In the genomic region with DNA sequence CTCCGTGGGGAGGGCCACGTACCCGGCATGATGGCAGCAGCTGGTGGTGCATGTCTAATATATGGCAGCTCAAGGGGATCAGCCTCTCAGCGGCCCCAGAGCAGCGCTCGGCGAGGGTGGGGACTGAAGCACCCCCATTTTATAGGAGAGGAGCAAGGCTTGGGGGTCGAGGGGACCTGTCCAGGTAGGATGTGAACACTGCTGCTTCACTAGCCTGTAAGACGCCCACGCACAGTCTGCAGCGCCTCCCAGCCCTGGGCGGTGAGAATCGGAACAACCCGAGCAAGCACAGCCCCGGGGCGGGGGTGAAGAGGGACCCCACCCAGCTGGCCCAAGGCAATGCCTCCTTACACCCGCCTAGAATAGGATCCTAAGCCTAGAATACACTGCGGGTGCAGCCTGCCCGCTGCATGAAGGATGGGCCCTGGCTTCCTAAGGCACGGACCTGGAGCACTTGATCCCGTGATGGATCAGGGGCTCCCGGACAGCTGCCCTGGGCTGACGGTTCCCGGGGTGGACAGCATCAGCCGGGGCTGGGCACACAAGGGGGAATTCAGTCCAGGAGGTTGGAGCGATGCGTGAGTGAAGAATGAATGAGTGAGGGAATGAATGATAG, we compare ENCODE assay signal across 9 cellular contexts. TPM values are rescaled to one million over a fixed set of nuclear protein-coding genes. Genes with fewer than 3 reads are reported as not detected.
DNase-seq lines count a peak whose midpoint lies in the region; ATAC-seq, FAIRE-seq and TF ChIP-seq lines count a peak whose summit lies in the region.
"Had no signal": no experiment of that assay in that cellular context is flagged by ENCODE, and none has a peak within 500 bp of the region (broad histone marks: within the 10 kb centered on the region; RNA-seq: fewer than 3 reads in every experiment).

No MANE protein-coding gene starts in this region.

- no peak overlapping the region for H3K27ac Mint-ChIP-seq in endothelial cell (ENCODE audit: unreplicated experiment)

- no peak overlapping the region for H2AFZ ChIP-seq in Karpas-422 (ENCODE audit: low read length)

- H3K36me3 ChIP-seq in pancreas (no peaks in the 10 kb centered on the region), esophagus squamous epithelium (no peaks in the 10 kb centered on the region), Karpas-422 (ENCODE audit: insufficient read depth, low read length) (no peaks in the 10 kb centered on the region)
- H3K36me3 ChIP-seq: adrenal gland, neutrophil had no signal

- no peaks in the 10 kb centered on the region for H3K4me1 Mint-ChIP-seq in endothelial cell (ENCODE audit: unreplicated experiment)

- DNase-seq in G401 (ENCODE audit: low spot score): peak; percentile 37
- DNase-seq in HuH-7.5 (ENCODE audit: low spot score): peak; percentile 78
- peak; percentile 57 for DNase-seq in endothelial cell (ENCODE audit: low spot score)
- DNase-seq in pancreas: peak in 4 of 6 donors; percentile 40 to 70 (median 60)
- DNase-seq in NCI-H1417 treated with DMSO at 0.1 percent for 48 hours (lab: John Stamatoyannopoulos, UW): no peak
- DNase-seq in esophagus squamous epithelium (lab: John Stamatoyannopoulos, UW): no peak
- DNase-seq in Karpas-422: no peak
- DNase-seq: adrenal gland had no signal

- no peaks in the 10 kb centered on the region for H3K9me3 ChIP-seq in pancreas
- H3K9me3 ChIP-seq in esophagus squamous epithelium: peaks cover 0 to 9% (median 0%) of the 10 kb centered on the region in 3 donors
- H3K9me3 ChIP-seq in Karpas-422 (ENCODE audit: low read length): no peaks in the 10 kb centered on the region
- H3K9me3 ChIP-seq: adrenal gland, neutrophil had no signal

- H3K9ac ChIP-seq in Karpas-422 (ENCODE audit: low read length): no peak overlapping the region

- H3K4me1 ChIP-seq in pancreas (peaks cover 0 to 8% (median 8%) of the 10 kb centered on the region in 3 donors), esophagus squamous epithelium (peaks cover 0 to 9% (median 0%) of the 10 kb centered on the region in 3 donors), Karpas-422 (ENCODE audit: low read length) (no peaks in the 10 kb centered on the region)
- H3K4me1 ChIP-seq: adrenal gland had no signal

- no peaks in the 10 kb centered on the region for H3K36me3 Mint-ChIP-seq in endothelial cell (ENCODE audit: low read depth, unreplicated experiment)

- no peaks in the 10 kb centered on the region for H3K9me3 Mint-ChIP-seq in endothelial cell (ENCODE audit: unreplicated experiment)

- H3K79me2 ChIP-seq in Karpas-422 (ENCODE audit: low read length): no peaks in the 10 kb centered on the region

- in situ Hi-C loops in G401 (cut with HindIII; ENCODE audit: low sequenced_read_pairs): no loop called here

- H3K4me3 ChIP-seq in pancreas (no peak overlapping the region), esophagus squamous epithelium (no peak overlapping the region), Karpas-422 (ENCODE audit: low read length) (no peak overlapping the region)
- H3K4me3 ChIP-seq: adrenal gland had no signal

- no peak overlapping the region for H3K4me2 ChIP-seq in Karpas-422 (ENCODE audit: low read depth, low read length, poor library complexity, severe bottlenecking)

- H3K27me3 ChIP-seq in pancreas: peaks cover 0 to 5% (median 0%) of the 10 kb centered on the region in 4 donors
- H3K27me3 ChIP-seq in esophagus squamous epithelium: peaks cover 0 to 57% (median 0%) of the 10 kb centered on the region in 4 donors
- H3K27me3 ChIP-seq in Karpas-422 (ENCODE audit: low read length): no peaks in the 10 kb centered on the region

- TF ChIP-seq CTCF in endothelial cell (IDR thresholded peaks at IDR 0.05; ENCODE audit: unreplicated experiment) (peak; percentile 40), pancreas (IDR thresholded peaks at IDR 0.05) (peak in 2 of 4 donors; percentile 22 to 24), esophagus squamous epithelium (IDR thresholded peaks at IDR 0.05) (peak in 1 of 6 experiments; percentile 33)

- peak; percentile 56 to 61 (median 58) for ATAC-seq in pancreas

- 14 to 20% methylated on average over 27 of the region's 27 CpGs for WGBS in pancreas, 2 donors
- WGBS in esophagus squamous epithelium, 2 donors: 33 to 46% methylated on average over 12 to 18 of the region's 27 CpGs

- H4K20me1 ChIP-seq in Karpas-422 (ENCODE audit: insufficient read depth, low read depth, low read length): no peaks in the 10 kb centered on the region

- H3K4me3 Mint-ChIP-seq in endothelial cell (ENCODE audit: unreplicated experiment): no peak overlapping the region

- H3K27ac ChIP-seq in pancreas (peak overlapping the region in 2 of 4 donors; percentile 22 to 41), esophagus squamous epithelium (no peak overlapping the region), Karpas-422 (ENCODE audit: low read length) (no peak overlapping the region)
- H3K27ac ChIP-seq: adrenal gland, neutrophil had no signal

- intact Hi-C loops in pancreas (cut with DNase I) (no loop called here), esophagus squamous epithelium (cut with DNase I) (no loop called here)

- no peak for FAIRE-seq in pancreas (lab: Jason Lieb, UNC)

- no peak for TF ChIP-seq POLR2A in esophagus squamous epithelium (IDR thresholded peaks at IDR 0.05)

- H3K27me3 Mint-ChIP-seq in endothelial cell (ENCODE audit: unreplicated experiment): peaks cover 3% of the 10 kb centered on the region

- no peaks in the 10 kb centered on the region for H3K9me2 ChIP-seq in Karpas-422 (replicated peaks; ENCODE audit: insufficient read depth, low read length)

RNA-seq across cellular contexts. Expression of gene ADRA2C, which starts 17.6 kb away (rescaled TPM):
- 7.9 and 11.7 TPM in 2 replicates for total RNA-seq in G401 (2014; rRNA removed; shearing (Covaris generic))
- total RNA-seq in endothelial cell (ENCODE audit: unreplicated experiment) (3.2 TPM), pancreas (1 to 10 TPM; 1.1 to 6.8 (median 3.0) TPM), esophagus squamous epithelium (1 to 10 TPM in 3 of 4 donors, under 1 TPM in 1; 0.61 to 4.6 (median 3.6) TPM)
- polyA plus RNA-seq in pancreas: 1 to 10 TPM; 1.9 to 5.3 TPM
- not detected in 2 replicates for total RNA-seq in Karpas-422 (2014; rRNA removed; shearing (Covaris generic); ENCODE audit: low replicate concordance)

Comparison
In these comparisons a context has a peak if more than half of its experiments do, and no peak if none do; other contexts are left out.
1. DNase-seq: peak in G401 (single experiment), HuH-7.5 (single experiment), endothelial cell (single experiment) and pancreas (4 of 6); none in NCI-H1417 treated with DMSO at 0.1 percent for 48 hours (single experiment), esophagus squamous epithelium (single experiment) and Karpas-422 (single experiment).